Comparison of ENCODE assay signal across 18 cellular contexts in genomic region chr20:17659801-17660200, GRCh38. TPM values are rescaled to one million over a fixed set of nuclear protein-coding genes. Genes with fewer than 3 reads are reported as not detected.
A peak's percentile ranks its signal among the peaks of the same experiment; 100 is the strongest.
DNase-seq lines count a peak whose midpoint lies in the region; ATAC-seq and TF ChIP-seq lines count a peak whose summit lies in the region.
"Had no signal": no experiment of that assay in that cellular context is flagged by ENCODE, and none has a peak within 500 bp of the region (broad histone marks: within the 10 kb centered on the region; RNA-seq: fewer than 3 reads in every experiment).

No MANE protein-coding gene starts in this region.

- H3K36me3 ChIP-seq in BLaER1, result peaks cover 57% of the 10 kb centered on the region
- H3K36me3 ChIP-seq: ovary had no signal

- no peak for ATAC-seq in stimulated activated memory B cell treated with anti-CD40 and anti-IgM and Interleukin-4, amounts not matched to agents 10 μg/mL and 1 μg/mL and 100 μg/mL, for 72 hours
- ATAC-seq: activated T-cell treated with anti-CD3 and anti-CD28 coated beads, Interleukin-2, amount 50 U/mL, for 4 hours; Panc1 had no signal

- no peak for DNase-seq in HFF-Myc (ENCODE audit: extremely low read depth, low read depth)
- DNase-seq in chondrocyte (ENCODE audit: low spot score), result no peak
- no peak for DNase-seq in osteocyte (ENCODE audit: extremely low spot score, unreplicated experiment)
- DNase-seq in stimulated activated naive CD4-positive, alpha-beta T cell (lab: John Stamatoyannopoulos, UW), result no peak
- no peak for DNase-seq in EL
- no peak for DNase-seq in NCI-H2196 (lab: John Stamatoyannopoulos, UW; ENCODE audit: unreplicated experiment)
- DNase-seq: activated CD4-positive, alpha-beta T cell treated with anti-CD3 and anti-CD28 coated beads for 4 hours; activated T-cell treated with anti-CD3 and anti-CD28 coated beads, Interleukin-2, amount 50 U/mL, for 4 hours; cortex of kidney; KG1; mesenchymal stem cell; NCI-H524; ovary had no signal

- TF ChIP-seq CTCF in HFF-Myc (IDR thresholded peaks at IDR 0.05; ENCODE audit: low read depth, low read length, missing control alignments), result peak; percentile 15
- peak; percentile 22 for TF ChIP-seq CTCF in chondrocyte (IDR thresholded peaks at IDR 0.05)
- no peak for TF ChIP-seq CTCF in osteocyte (IDR thresholded peaks at IDR 0.05)

- H3K27ac ChIP-seq in BLaER1, result peak overlapping the region; percentile 72; the same call in 1 of the 2 replicates

- H3K27ac Mint-ChIP-seq in chondrocyte (ENCODE audit: unreplicated experiment) (peak overlapping the region; percentile 97), osteocyte (ENCODE audit: unreplicated experiment) (peak overlapping the region; percentile 85)
- no peak overlapping the region for H3K27ac Mint-ChIP-seq in stimulated activated memory B cell treated with anti-CD40 and anti-IgM and Interleukin-4, amounts not matched to agents 10 μg/mL and 1 μg/mL and 100 μg/mL, for 72 hours

- H3K4me3 ChIP-seq in BLaER1 (no peak overlapping the region), HFF-Myc (replicated peaks; ENCODE audit: low read depth, low read length) (no peak overlapping the region)
- H3K4me3 ChIP-seq: ovary, thoracic aorta had no signal

- no peaks in the 10 kb centered on the region for H3K27me3 ChIP-seq in BLaER1
- H3K27me3 ChIP-seq: ovary had no signal

- no peak overlapping the region for H3K4me2 ChIP-seq in BLaER1

- H3K4me3 Mint-ChIP-seq in chondrocyte (ENCODE audit: unreplicated experiment) (no peak overlapping the region), osteocyte (ENCODE audit: unreplicated experiment) (no peak overlapping the region)
- no peak overlapping the region for H3K4me3 Mint-ChIP-seq in stimulated activated memory B cell treated with anti-CD40 and anti-IgM and Interleukin-4, amounts not matched to agents 10 μg/mL and 1 μg/mL and 100 μg/mL, for 72 hours
- H3K4me3 Mint-ChIP-seq: activated T-cell treated with anti-CD3 and anti-CD28 coated beads, Interleukin-2, amount 50 U/mL, for 4 hours; T-helper 1 cell treated with Interleukin-12 subunit alpha and Interleukin-12 subunit beta and Interleukin-4 antibody, amounts not matched to agents 30 μg/mL and 1 μg/mL, for 36 hours had no signal

- H3K9me3 ChIP-seq in BLaER1, result peaks cover 20% of the 10 kb centered on the region
- H3K9me3 ChIP-seq: ovary, thoracic aorta had no signal

- H3K4me1 Mint-ChIP-seq in chondrocyte (ENCODE audit: low read depth) (peaks cover 86% of the 10 kb centered on the region), osteocyte (ENCODE audit: unreplicated experiment) (peaks cover 74% of the 10 kb centered on the region)
- H3K4me1 Mint-ChIP-seq in stimulated activated memory B cell treated with anti-CD40 and anti-IgM and Interleukin-4, amounts not matched to agents 10 μg/mL and 1 μg/mL and 100 μg/mL, for 72 hours, result peaks cover 37% of the 10 kb centered on the region

- H3K36me3 Mint-ChIP-seq in chondrocyte (ENCODE audit: low read depth) (peaks cover 40% of the 10 kb centered on the region), osteocyte (ENCODE audit: unreplicated experiment) (peaks cover 40% of the 10 kb centered on the region)
- H3K36me3 Mint-ChIP-seq in stimulated activated memory B cell treated with anti-CD40 and anti-IgM and Interleukin-4, amounts not matched to agents 10 μg/mL and 1 μg/mL and 100 μg/mL, for 72 hours, result peaks cover 43% of the 10 kb centered on the region

- H4K20me1 ChIP-seq in BLaER1, result peaks cover 46% of the 10 kb centered on the region

- H3K27me3 Mint-ChIP-seq in chondrocyte (ENCODE audit: low read depth), result no peaks in the 10 kb centered on the region
- H3K27me3 Mint-ChIP-seq in osteocyte (ENCODE audit: unreplicated experiment), result no peaks in the 10 kb centered on the region
- H3K27me3 Mint-ChIP-seq in stimulated activated memory B cell treated with anti-CD40 and anti-IgM and Interleukin-4, amounts not matched to agents 10 μg/mL and 1 μg/mL and 100 μg/mL, for 72 hours, result no peaks in the 10 kb centered on the region

- peaks cover 71% of the 10 kb centered on the region for H3K4me1 ChIP-seq in BLaER1

- H3K9ac ChIP-seq in BLaER1, result no peak overlapping the region

- H3K9me3 Mint-ChIP-seq in chondrocyte (ENCODE audit: low read depth) (peaks cover 8% of the 10 kb centered on the region), osteocyte (ENCODE audit: unreplicated experiment) (no peaks in the 10 kb centered on the region)
- H3K9me3 Mint-ChIP-seq in stimulated activated memory B cell treated with anti-CD40 and anti-IgM and Interleukin-4, amounts not matched to agents 10 μg/mL and 1 μg/mL and 100 μg/mL, for 72 hours, result peaks cover 4% of the 10 kb centered on the region
- H3K9me3 Mint-ChIP-seq: activated T-cell treated with anti-CD3 and anti-CD28 coated beads, Interleukin-2, amount 50 U/mL, for 4 hours; T-helper 1 cell treated with Interleukin-12 subunit alpha and Interleukin-12 subunit beta and Interleukin-4 antibody, amounts not matched to agents 30 μg/mL and 1 μg/mL, for 36 hours had no signal

RNA-seq across cellular contexts. Expression of gene RRBP1, which starts 22.2 kb away (rescaled TPM):
- total RNA-seq in chondrocyte, result 459 to 621 TPM (median 460 TPM) in 3 replicates
- 307 and 312 TPM in 2 replicates for total RNA-seq in osteocyte

RNA-seq across cellular contexts. Expression of gene BANF2, which starts 40.0 kb away (rescaled TPM):
- total RNA-seq in chondrocyte, result not detected in 3 replicates
- not detected in 2 replicates for total RNA-seq in osteocyte
- total RNA-seq: activated T-cell treated with anti-CD3 and anti-CD28 coated beads, Interleukin-2, amount 50 U/mL, for 4 hours; ovary; thoracic aorta had no signal
